27 cellular contexts compared by ENCODE assay signal in genomic region chr11:92745186-92745585, GRCh38.
"Had no signal": no experiment of that assay in that cellular context is flagged by ENCODE, and none has a peak within 500 bp of the region (broad histone marks: within the 10 kb centered on the region; RNA-seq: fewer than 3 reads in every experiment).

No MANE protein-coding gene starts in this region.

- H3K27me3 ChIP-seq: Peyer's patch, SJSA1 had no signal

- H3K4me2 ChIP-seq: KMS-11, SK-N-SH had no signal

- H3K4me3 ChIP-seq: Peyer's patch, SJSA1 had no signal

- H3K4me1 ChIP-seq: Peyer's patch, SJSA1 had no signal

- DNase-seq: Karpas-422, KBM-7, MM.1S, MV-4-11, NCI-H1105, NCI-H1436, NCI-H146, NCI-H1694, NCI-H187, NCI-H1930, NCI-H2029 treated with DMSO at 0.1 percent for 48 hours, NCI-H2107, NCI-H2171, NCI-H226, NCI-H446 treated with DMSO at 0.1 percent for 48 hours, NCI-H510A, NCI-H524, NCI-H526, NCI-H774, PC-3, Peyer's patch, Right ventricle myocardium superior, RPMI8226, SHP77 treated with DMSO at 0.1 percent for 48 hours, SK-N-SH had no signal

- H3K27ac ChIP-seq: KMS-11, Peyer's patch, SJSA1 had no signal

- H3K9ac ChIP-seq: KMS-11, SK-N-SH had no signal

- H3K36me3 ChIP-seq: Peyer's patch, SJSA1 had no signal
